Comparison of ENCODE assay signal across 14 cellular contexts in the genomic region with DNA sequence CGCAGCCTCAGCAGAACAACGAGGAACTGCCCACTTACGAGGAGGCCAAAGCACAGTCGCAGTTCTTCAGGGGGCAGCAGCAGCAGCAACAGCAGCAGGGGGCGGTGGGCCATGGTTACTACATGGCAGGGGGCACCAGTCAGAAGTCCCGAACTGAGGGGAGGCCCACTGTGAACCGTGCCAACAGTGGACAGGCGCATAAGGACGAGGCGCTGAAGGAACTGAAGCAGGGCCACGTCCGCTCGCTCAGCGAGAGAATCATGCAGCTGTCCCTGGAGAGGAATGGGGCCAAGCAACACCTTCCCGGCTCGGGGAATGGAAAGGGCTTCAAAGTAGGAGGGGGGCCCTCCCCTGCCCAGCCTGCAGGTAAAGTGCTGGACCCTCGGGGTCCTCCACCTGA.
"Had no signal": no experiment of that assay in that cellular context is flagged by ENCODE, and none has a peak within 500 bp of the region (broad histone marks: within the 10 kb centered on the region; RNA-seq: fewer than 3 reads in every experiment).

No MANE protein-coding gene starts in this region.

- H3K4me3 Mint-ChIP-seq: activated T-helper 17 cell treated with anti-CD3 and anti-CD28 coated beads, Interleukin-2, amount 50 U/mL, for 72 hours; dendritic cell treated with granulocyte-macrophage colony-stimulating factor and Interleukin-4, amounts not matched to agents 40 ng/mL and 50 ng/mL, for 4 days; effector memory CD8-positive, alpha-beta T cell; neural progenitor cell; stimulated activated naive B cell treated with anti-CD40 and anti-IgM and Interleukin-4, amounts not matched to agents 10 μg/mL and 1 μg/mL and 100 μg/mL, for 72 hours had no signal

- H3K9me3 ChIP-seq: lower lobe of right lung, SK-N-SH, suprapubic skin had no signal

- H3K27ac ChIP-seq: lower lobe of right lung, neural progenitor cell, suprapubic skin had no signal

- H3K4me1 Mint-ChIP-seq: activated T-helper 17 cell treated with anti-CD3 and anti-CD28 coated beads, Interleukin-2, amount 50 U/mL, for 72 hours; stimulated activated naive B cell treated with anti-CD40 and anti-IgM and Interleukin-4, amounts not matched to agents 10 μg/mL and 1 μg/mL and 100 μg/mL, for 72 hours had no signal

- H2AFZ ChIP-seq: neural progenitor cell had no signal

- H3K27me3 Mint-ChIP-seq: dendritic cell treated with granulocyte-macrophage colony-stimulating factor and Interleukin-4, amounts not matched to agents 40 ng/mL and 50 ng/mL, for 4 days; stimulated activated naive B cell treated with anti-CD40 and anti-IgM and Interleukin-4, amounts not matched to agents 10 μg/mL and 1 μg/mL and 100 μg/mL, for 72 hours had no signal

- H3K27me3 ChIP-seq: neural progenitor cell, suprapubic skin had no signal

- H3K4me3 ChIP-seq: lower lobe of right lung, neural progenitor cell, suprapubic skin had no signal

- H3K9me3 Mint-ChIP-seq: activated T-helper 17 cell treated with anti-CD3 and anti-CD28 coated beads, Interleukin-2, amount 50 U/mL, for 72 hours; dendritic cell treated with granulocyte-macrophage colony-stimulating factor and Interleukin-4, amounts not matched to agents 40 ng/mL and 50 ng/mL, for 4 days; effector memory CD8-positive, alpha-beta T cell; neural progenitor cell; stimulated activated naive B cell treated with anti-CD40 and anti-IgM and Interleukin-4, amounts not matched to agents 10 μg/mL and 1 μg/mL and 100 μg/mL, for 72 hours had no signal

- H3K36me3 Mint-ChIP-seq: stimulated activated naive B cell treated with anti-CD40 and anti-IgM and Interleukin-4, amounts not matched to agents 10 μg/mL and 1 μg/mL and 100 μg/mL, for 72 hours had no signal

- DNase-seq: activated CD4-positive, alpha-beta T cell treated with anti-CD3 and anti-CD28 coated beads for 1 hour; activated CD4-positive, alpha-beta T cell treated with anti-CD3 and anti-CD28 coated beads, Interleukin-2, amount 50 U/mL, for 4 hours; activated naive CD4-positive, alpha-beta T cell treated with Interleukin-2 at 50 U/mL for 16 hours; effector memory CD8-positive, alpha-beta T cell; glutamatergic neuron; lower lobe of right lung; SK-N-SH; stimulated activated CD4-positive, alpha-beta T cell treated with anti-CD3 and anti-CD28 coated beads, Interleukin-2, amount 100 ng/mL, for 48 hours; stimulated activated naive B cell treated with anti-CD40 and anti-IgM and Interleukin-4, amounts not matched to agents 10 μg/mL and 1 μg/mL and 100 μg/mL, for 72 hours; T-helper 1 cell had no signal

- H3K9ac ChIP-seq: neural progenitor cell, SK-N-SH had no signal

- H3K36me3 ChIP-seq: neural progenitor cell had no signal

- H3K27ac Mint-ChIP-seq: activated T-helper 17 cell treated with anti-CD3 and anti-CD28 coated beads, Interleukin-2, amount 50 U/mL, for 72 hours; dendritic cell treated with granulocyte-macrophage colony-stimulating factor and Interleukin-4, amounts not matched to agents 40 ng/mL and 50 ng/mL, for 4 days; effector memory CD8-positive, alpha-beta T cell; neural progenitor cell; stimulated activated naive B cell treated with anti-CD40 and anti-IgM and Interleukin-4, amounts not matched to agents 10 μg/mL and 1 μg/mL and 100 μg/mL, for 72 hours had no signal

- ATAC-seq: activated T-helper 17 cell treated with anti-CD3 and anti-CD28 coated beads, Interleukin-2, amount 50 U/mL, for 72 hours; effector memory CD8-positive, alpha-beta T cell; stimulated activated naive B cell treated with anti-CD40 and anti-IgM and Interleukin-4, amounts not matched to agents 10 μg/mL and 1 μg/mL and 100 μg/mL, for 72 hours had no signal

- H3K4me1 ChIP-seq: neural progenitor cell had no signal

- H3K4me2 ChIP-seq: neural progenitor cell, SK-N-SH had no signal
